In the genomic region with DNA sequence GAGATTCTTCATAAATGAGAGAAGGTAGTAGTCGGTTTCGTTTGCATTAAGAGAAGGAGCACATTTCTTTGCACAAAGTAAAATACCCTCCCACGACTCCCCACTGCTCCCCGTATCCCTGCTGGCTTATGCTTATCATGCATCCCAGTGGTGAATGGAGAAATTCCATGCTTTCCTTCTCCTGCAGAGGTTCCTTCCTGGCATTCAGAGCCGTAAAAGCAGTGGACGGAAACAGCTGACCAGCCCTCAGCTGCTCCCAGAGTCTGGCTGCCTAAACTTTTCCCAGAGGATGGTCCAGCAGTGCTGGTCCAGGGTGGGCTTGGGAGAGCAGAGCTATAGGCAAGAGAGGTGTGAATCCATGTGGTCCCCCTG, we compare ENCODE assay signal across 10 cellular contexts.
DNase-seq lines count a peak whose midpoint lies in the region; TF ChIP-seq lines count a peak whose summit lies in the region.
"Had no signal": no experiment of that assay in that cellular context is flagged by ENCODE, and none has a peak within 500 bp of the region (broad histone marks: within the 10 kb centered on the region; RNA-seq: fewer than 3 reads in every experiment).

No MANE protein-coding gene starts in this region.

- H3K9ac ChIP-seq in NT2/D1 (ENCODE audit: insufficient read length, low read depth) = no peak overlapping the region

- no peak for TF ChIP-seq POLR2A in transverse colon (IDR thresholded peaks at IDR 0.05)

- no peaks in the 10 kb centered on the region for H3K9me3 ChIP-seq in NT2/D1 (ENCODE audit: insufficient read depth, low read length)
- H3K9me3 ChIP-seq in transverse colon = no peaks in the 10 kb centered on the region

- H3K4me3 ChIP-seq in NT2/D1 (ENCODE audit: insufficient read length, low read depth) (no peak overlapping the region), fibroblast of villous mesenchyme (ENCODE audit: low read depth, low read length) (no peak overlapping the region), transverse colon (no peak overlapping the region)

- TF ChIP-seq CTCF in fibroblast of villous mesenchyme (IDR thresholded peaks at IDR 0.05; ENCODE audit: insufficient read depth, low read depth, low read length) (peak; percentile 11), transverse colon (IDR thresholded peaks at IDR 0.05) (no peak)

- H3K27ac ChIP-seq in transverse colon = peak overlapping the region; percentile 4 to 42 (median 18)

- intact Hi-C loops in transverse colon (cut with DNase I; ENCODE audit: low total_unique reads) = no loop called here

- H3K27me3 ChIP-seq in NT2/D1 (ENCODE audit: insufficient read depth, insufficient read length) (no peaks in the 10 kb centered on the region), transverse colon (no peaks in the 10 kb centered on the region)

- peak; percentile 55 for DNase-seq in NT2/D1 (ENCODE audit: low read depth, low spot score)
- peak; percentile 90 for DNase-seq in fibroblast of villous mesenchyme (ENCODE audit: low read depth)
- peak; percentile 57 to 77 for DNase-seq in lung microvascular endothelial cell (ENCODE audit: low read depth in 2 of 2)
- DNase-seq in transverse colon = no peak
- no peak for DNase-seq in stimulated activated naive CD4-positive, alpha-beta T cell (lab: John Stamatoyannopoulos, UW)
- DNase-seq in NK-92 (lab: John Stamatoyannopoulos, UW; ENCODE audit: unreplicated experiment) = no peak
- no peak for DNase-seq in effector CD8-positive, alpha-beta T cell (lab: John Stamatoyannopoulos, UW)
- DNase-seq: activated naive CD8-positive, alpha-beta T cell treated with anti-CD3 and anti-CD28 coated beads for 36 hours; NCI-H1105 treated with DMSO at 0.1 percent for 48 hours; T-cell had no signal

- WGBS in transverse colon (ENCODE audit: low coverage in 1 of 2), 2 donors = 73 to 78% methylated on average over 4 to 6 of the region's 6 CpGs

- TF ChIP-seq EP300 in transverse colon (IDR thresholded peaks at IDR 0.05; ENCODE audit: low read depth) = no peak

- peaks cover 8% of the 10 kb centered on the region for H3K36me3 ChIP-seq in NT2/D1 (ENCODE audit: insufficient read depth, insufficient read length, low read length)
- no peaks in the 10 kb centered on the region for H3K36me3 ChIP-seq in transverse colon

- H3K4me1 ChIP-seq in NT2/D1 (ENCODE audit: insufficient read depth, insufficient read length) (peaks cover 8% of the 10 kb centered on the region), transverse colon (peaks cover 5 to 19% (median 12%) of the 10 kb centered on the region in 4 donors)

- in situ Hi-C loops in transverse colon (cut with MboI; ENCODE audit: low pct_ligation_motif_present in 1 of 4, low pct_unique_long_range_greater_than_20kb in 1 of 4, low sequenced_read_pairs in 3 of 4) = no loop called here

Comparison
In these comparisons a context has a peak if more than half of its experiments do, and no peak if none do; other contexts are left out.
1. DNase-seq: peak in NT2/D1 (single experiment), fibroblast of villous mesenchyme (single experiment) and lung microvascular endothelial cell (2 of 2); none in transverse colon (single experiment), stimulated activated naive CD4-positive, alpha-beta T cell (0 of 6), NK-92 (single experiment) and effector CD8-positive, alpha-beta T cell (single experiment).